Comparison of ENCODE assay signal across 1 cellular context in genomic region chr19:13120817-13121216, GRCh38.
TF ChIP-seq lines count a peak whose summit lies in the region.

No MANE protein-coding gene starts in this region.

TF ChIP-seq in K562, 482 proteins besides CTCF, POLR2A, EP300 and RAD21:
- 0 out of 2 replicates have a peak, but pooled peaks have one; percentile 4 for TF ChIP-seq POLR2AphosphoS5 (IDR thresholded peaks at IDR 0.05; ENCODE audit: control insufficient read depth, insufficient read depth, low read depth, low read length)
- TF ChIP-seq HDAC3 (IDR thresholded peaks at IDR 0.05; ENCODE audit: borderline replicate concordance, partially characterized antibody): no peak
